Comparison of ENCODE assay signal across 32 cellular contexts in the genomic region with DNA sequence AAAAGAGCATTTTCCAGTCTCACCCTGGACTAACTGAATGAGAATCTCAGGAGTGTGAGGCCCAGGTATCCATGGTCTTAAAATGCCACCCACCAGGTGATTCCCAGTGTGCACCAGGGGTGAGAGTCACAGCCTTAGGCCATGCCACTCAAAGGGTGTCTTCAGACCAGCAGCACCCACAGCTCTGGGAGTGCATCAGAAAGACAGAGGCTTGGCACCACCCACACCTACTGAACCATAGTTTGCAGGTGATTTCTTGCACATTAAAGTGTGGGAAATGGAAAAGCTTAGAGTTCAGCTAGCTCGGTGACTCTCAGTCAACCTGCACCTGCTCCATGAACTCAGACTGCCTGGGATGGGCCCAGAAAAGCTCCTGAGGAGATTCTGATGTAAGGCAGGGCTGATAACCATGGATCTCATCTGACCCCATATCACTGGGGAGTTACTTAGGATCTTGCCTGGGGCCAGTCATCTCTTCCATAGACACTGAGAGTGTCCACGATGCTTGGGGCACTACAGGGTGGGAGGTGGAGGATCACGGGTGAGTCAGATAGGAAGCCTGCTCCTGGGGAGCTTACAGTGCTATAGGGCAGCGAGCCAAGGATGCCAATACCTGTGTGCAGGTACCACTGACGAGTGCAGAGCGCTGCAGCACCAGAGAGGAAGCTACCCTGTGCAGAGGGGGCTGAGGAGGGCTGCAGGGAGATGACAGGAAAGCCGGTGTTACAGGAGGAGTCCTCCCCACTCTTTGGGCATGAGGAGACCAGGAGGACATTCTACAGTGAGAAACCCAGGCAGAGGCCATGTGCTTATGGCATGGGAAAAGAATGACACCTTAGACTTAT. TPM values are rescaled to one million over a fixed set of nuclear protein-coding genes. Genes with fewer than 3 reads are reported as not detected.
DNase-seq lines count a peak whose midpoint lies in the region; ATAC-seq and TF ChIP-seq lines count a peak whose summit lies in the region.
"Had no signal": no experiment of that assay in that cellular context is flagged by ENCODE, and none has a peak within 500 bp of the region (broad histone marks: within the 10 kb centered on the region; RNA-seq: fewer than 3 reads in every experiment).

No MANE protein-coding gene starts in this region.

- H3K27me3 Mint-ChIP-seq in T-helper 2 cell treated with Interferon-gamma antibody and Interleukin-4, amounts not matched to agents 5 μg/mL and 100 μg/mL, for 36 hours (ENCODE audit: low read depth) = peaks cover 2% of the 10 kb centered on the region
- no peaks in the 10 kb centered on the region for H3K27me3 Mint-ChIP-seq in central memory CD8-positive, alpha-beta T cell
- H3K27me3 Mint-ChIP-seq in stimulated activated memory B cell treated with anti-CD40 and anti-IgM and Interleukin-4, amounts not matched to agents 10 μg/mL and 1 μg/mL and 100 μg/mL, for 72 hours = peaks cover 10% of the 10 kb centered on the region

- H3K36me3 ChIP-seq in tibial nerve = no peaks in the 10 kb centered on the region
- H3K36me3 ChIP-seq: esophagus muscularis mucosa, MG63, stomach, tibial artery had no signal

- TF ChIP-seq EP300 in tibial nerve (IDR thresholded peaks at IDR 0.05) = no peak

- H3K36me3 Mint-ChIP-seq in T-helper 2 cell treated with Interferon-gamma antibody and Interleukin-4, amounts not matched to agents 5 μg/mL and 100 μg/mL, for 36 hours (ENCODE audit: low read depth) = no peaks in the 10 kb centered on the region
- no peaks in the 10 kb centered on the region for H3K36me3 Mint-ChIP-seq in central memory CD8-positive, alpha-beta T cell (ENCODE audit: insufficient read depth)
- no peaks in the 10 kb centered on the region for H3K36me3 Mint-ChIP-seq in stimulated activated memory B cell treated with anti-CD40 and anti-IgM and Interleukin-4, amounts not matched to agents 10 μg/mL and 1 μg/mL and 100 μg/mL, for 72 hours
- H3K36me3 Mint-ChIP-seq: natural killer cell had no signal

- no peak overlapping the region for H3K4me3 Mint-ChIP-seq in T-helper 2 cell treated with Interferon-gamma antibody and Interleukin-4, amounts not matched to agents 5 μg/mL and 100 μg/mL, for 36 hours
- peak overlapping the region; percentile 37 for H3K4me3 Mint-ChIP-seq in central memory CD8-positive, alpha-beta T cell
- H3K4me3 Mint-ChIP-seq in stimulated activated memory B cell treated with anti-CD40 and anti-IgM and Interleukin-4, amounts not matched to agents 10 μg/mL and 1 μg/mL and 100 μg/mL, for 72 hours = no peak overlapping the region
- H3K4me3 Mint-ChIP-seq: endodermal cell, natural killer cell had no signal

- TF ChIP-seq POLR2A in tibial nerve (IDR thresholded peaks at IDR 0.05) = no peak

- 72 to 90% methylated on average over 7 of the region's 7 CpGs for WGBS in tibial nerve, 2 donors

- peak overlapping the region; percentile 40 for H3K27ac Mint-ChIP-seq in T-helper 2 cell treated with Interferon-gamma antibody and Interleukin-4, amounts not matched to agents 5 μg/mL and 100 μg/mL, for 36 hours
- H3K27ac Mint-ChIP-seq in central memory CD8-positive, alpha-beta T cell (ENCODE audit: low read depth) = peak overlapping the region; percentile 92
- no peak overlapping the region for H3K27ac Mint-ChIP-seq in stimulated activated memory B cell treated with anti-CD40 and anti-IgM and Interleukin-4, amounts not matched to agents 10 μg/mL and 1 μg/mL and 100 μg/mL, for 72 hours
- H3K27ac Mint-ChIP-seq: endodermal cell had no signal

- no peak for TF ChIP-seq CTCF in tibial nerve (IDR thresholded peaks at IDR 0.05)

- ATAC-seq in central memory CD8-positive, alpha-beta T cell (replicated peaks; ENCODE audit: extremely low read depth, poor library complexity, severe bottlenecking) = no peak
- no peak for ATAC-seq in stimulated activated memory B cell treated with anti-CD40 and anti-IgM and Interleukin-4, amounts not matched to agents 10 μg/mL and 1 μg/mL and 100 μg/mL, for 72 hours
- ATAC-seq: left ventricle myocardium superior, natural killer cell had no signal

- no peak for DNase-seq in T-helper 2 cell treated with Interferon-gamma antibody and Interleukin-4, amounts not matched to agents 5 μg/mL and 100 μg/mL, for 36 hours (ENCODE audit: low spot score)
- DNase-seq in T-helper 2 cell (no peak), NCI-H526 (lab: John Stamatoyannopoulos, UW) (no peak), tibial nerve (ENCODE audit: low spot score in 2 of 2) (no peak)
- peak; percentile 30 for DNase-seq in stimulated activated CD4-positive, alpha-beta T cell treated with anti-CD3 and anti-CD28 coated beads, Interleukin-1b, Interleukin-23, amount 100 ng/mL, for 48 hours
- no peak for DNase-seq in stimulated activated CD4-positive, alpha-beta T cell treated with anti-CD3 and anti-CD28 coated beads, Interleukin-4, amount 100 ng/mL, for 1 hour
- no peak for DNase-seq in central memory CD8-positive, alpha-beta T cell (ENCODE audit: low spot score in 2 of 2)
- DNase-seq: 8988T, anterior cingulate cortex, cortex of kidney, DMS53, endodermal cell, GDM1, hypothalamus, KBM-7, left ventricle myocardium superior, MG63, midbrain, natural killer cell, NCI-H2081, NCI-H345, SK-N-SH, stomach, tibial artery had no signal

- peaks cover 15% of the 10 kb centered on the region for H3K4me1 Mint-ChIP-seq in T-helper 2 cell treated with Interferon-gamma antibody and Interleukin-4, amounts not matched to agents 5 μg/mL and 100 μg/mL, for 36 hours (ENCODE audit: low read depth)
- H3K4me1 Mint-ChIP-seq in central memory CD8-positive, alpha-beta T cell = peaks cover 42% of the 10 kb centered on the region
- H3K4me1 Mint-ChIP-seq in stimulated activated memory B cell treated with anti-CD40 and anti-IgM and Interleukin-4, amounts not matched to agents 10 μg/mL and 1 μg/mL and 100 μg/mL, for 72 hours = no peaks in the 10 kb centered on the region

- no peaks in the 10 kb centered on the region for H3K27me3 ChIP-seq in tibial nerve
- H3K27me3 ChIP-seq: MG63, stomach, tibial artery had no signal

- no peaks in the 10 kb centered on the region for H3K9me3 ChIP-seq in tibial nerve
- H3K9me3 ChIP-seq: esophagus muscularis mucosa, MG63, SK-N-SH, tibial artery had no signal

- no peak overlapping the region for H3K4me3 ChIP-seq in tibial nerve
- H3K4me3 ChIP-seq: esophagus muscularis mucosa, MG63, skin epidermis, stomach, tibial artery had no signal

- no peaks in the 10 kb centered on the region for H3K9me3 Mint-ChIP-seq in T-helper 2 cell treated with Interferon-gamma antibody and Interleukin-4, amounts not matched to agents 5 μg/mL and 100 μg/mL, for 36 hours
- H3K9me3 Mint-ChIP-seq in central memory CD8-positive, alpha-beta T cell = no peaks in the 10 kb centered on the region
- H3K9me3 Mint-ChIP-seq in stimulated activated memory B cell treated with anti-CD40 and anti-IgM and Interleukin-4, amounts not matched to agents 10 μg/mL and 1 μg/mL and 100 μg/mL, for 72 hours = peaks cover 6% of the 10 kb centered on the region
- H3K9me3 Mint-ChIP-seq: natural killer cell had no signal

- no peaks in the 10 kb centered on the region for H3K4me1 ChIP-seq in tibial nerve
- H3K4me1 ChIP-seq: esophagus muscularis mucosa, stomach, tibial artery had no signal

- H3K27ac ChIP-seq in tibial nerve = no peak overlapping the region
- H3K27ac ChIP-seq: esophagus muscularis mucosa, stomach, tibial artery, VCaP had no signal

RNA-seq across cellular contexts. Expression of gene IL37, which starts 4.6 kb away (rescaled TPM):
- total RNA-seq in tibial nerve = not detected
- total RNA-seq: activated CD8-positive, alpha-beta memory T cell treated with anti-CD3 and anti-CD28 coated beads for 36 hours; endodermal cell; esophagus muscularis mucosa; frontal cortex; HT1080; left ventricle myocardium superior; natural killer cell; omental fat pad; stomach had no signal
